Comparison of ENCODE assay signal across 8 cellular contexts in genomic region chr21:43865471-43866181, GRCh38. TPM values are rescaled to one million over a fixed set of nuclear protein-coding genes. Genes with fewer than 3 reads are reported as not detected.
DNase-seq lines count a peak whose midpoint lies in the region; ATAC-seq and TF ChIP-seq lines count a peak whose summit lies in the region.

No MANE protein-coding gene starts in this region.

- peak; percentile 30 for ATAC-seq in GM21737 (IDR thresholded peaks at IDR 0.05; ENCODE audit: unreplicated experiment)

- no peaks in the 10 kb centered on the region for H3K27me3 ChIP-seq in AG04450 (ENCODE audit: control insufficient read depth, insufficient read depth, low read length)

- H3K4me3 Mint-ChIP-seq in brain = peak overlapping the region; percentile 82 to 91 (median 85)

- H3K27me3 Mint-ChIP-seq in brain = peaks cover 3% of the 10 kb centered on the region

- H3K9me3 Mint-ChIP-seq in brain = peaks cover 0 to 3% (median under 1%) of the 10 kb centered on the region in 5 experiments

- POLR2A ChIA-PET in AG04450 (lab: Yijun Ruan, JAX) = interaction anchor here (0.6 kb wide), 3 partner anchors 125 to 1204 kb away, joined by 3 to 4 read pairs (median 4); no protein-coding TSS in a partner anchor

- no peak for DNase-seq in AG04450 (ENCODE audit: low read depth, low spot score)
- DNase-seq in T-helper 1 cell = peak; percentile 33 to 52 (median 43)
- peak; percentile 39 for DNase-seq in iris pigment epithelial cell (ENCODE audit: low read depth)
- peak in 2 of 3 donors; percentile 33 to 49 for DNase-seq in stimulated activated CD4-positive, alpha-beta T cell treated with anti-CD3 and anti-CD28 coated beads, Interleukin-12 subunit alpha, Interleukin-12 subunit beta, amount 100 ng/mL, for 48 hours (ENCODE audit: low read depth in 2 of 3, low spot score in 1 of 3)
- DNase-seq in NOMO-1 treated with dmso at 0.1 percent for 144 hours (lab: John Stamatoyannopoulos, UW; ENCODE audit: unreplicated experiment) = no peak
- DNase-seq in G401 (ENCODE audit: low spot score) = no peak

- H3K27ac ChIP-seq in AG04450 (ENCODE audit: low read depth, low read length) = peak overlapping the region; percentile 65

- peak overlapping the region; percentile 69 for H3K4me3 ChIP-seq in AG04450 (ENCODE audit: low read depth, low read length)

- H3K36me3 Mint-ChIP-seq in brain = peaks cover 24% of the 10 kb centered on the region

- H3K27ac Mint-ChIP-seq in brain = peak overlapping the region; percentile 74 to 93 (median 89)

- in situ Hi-C loops in G401 (cut with HindIII; ENCODE audit: low sequenced_read_pairs) = no loop called here

- peaks cover 40% of the 10 kb centered on the region for H3K4me1 Mint-ChIP-seq in brain

- H3K9me3 ChIP-seq in AG04450 (ENCODE audit: control insufficient read depth, insufficient read depth, low read length) = no peaks in the 10 kb centered on the region; the same call in 1 of the 2 replicates

- CTCF ChIA-PET in AG04450 (lab: Charles Lee) = interaction anchor here (1.4 kb wide), 1 partner anchor 110 kb away, joined by 6 read pairs; no protein-coding TSS in a partner anchor

- TF ChIP-seq CTCF in AG04450 (IDR thresholded peaks at IDR 0.05; ENCODE audit: low read depth, low read length) (no peak), brain (conservative IDR thresholded peaks at IDR 0.05) (no peak)

RNA-seq across cellular contexts. Expression of gene AGPAT3, which starts 0.6 kb away (rescaled TPM):
- polyA plus RNA-seq in AG04450 (2011; rRNA removed) (36.1 and 47.2 TPM in 2 replicates), brain (ENCODE audit: insufficient read depth, low read depth, low replicate concordance) (46.2 TPM)
- polyA minus RNA-seq in AG04450 (2011; rRNA and poly(A)+ RNA removed) = 56.4 and 67.6 TPM in 2 replicates
- total RNA-seq in G401 (2014; rRNA removed; shearing (Covaris generic)) = 5.3 and 14.7 TPM in 2 replicates

Comparison
In these comparisons a context has a peak if more than half of its experiments do, and no peak if none do; other contexts are left out.
1. DNase-seq: peak in T-helper 1 cell (5 of 5), iris pigment epithelial cell (single experiment) and stimulated activated CD4-positive, alpha-beta T cell treated with anti-CD3 and anti-CD28 coated beads, Interleukin-12 subunit alpha, Interleukin-12 subunit beta, amount 100 ng/mL, for 48 hours (2 of 3); none in AG04450 (single experiment), NOMO-1 treated with dmso at 0.1 percent for 144 hours (single experiment) and G401 (single experiment).